Comparison of ENCODE assay signal across 1 cellular context in the genomic region with DNA sequence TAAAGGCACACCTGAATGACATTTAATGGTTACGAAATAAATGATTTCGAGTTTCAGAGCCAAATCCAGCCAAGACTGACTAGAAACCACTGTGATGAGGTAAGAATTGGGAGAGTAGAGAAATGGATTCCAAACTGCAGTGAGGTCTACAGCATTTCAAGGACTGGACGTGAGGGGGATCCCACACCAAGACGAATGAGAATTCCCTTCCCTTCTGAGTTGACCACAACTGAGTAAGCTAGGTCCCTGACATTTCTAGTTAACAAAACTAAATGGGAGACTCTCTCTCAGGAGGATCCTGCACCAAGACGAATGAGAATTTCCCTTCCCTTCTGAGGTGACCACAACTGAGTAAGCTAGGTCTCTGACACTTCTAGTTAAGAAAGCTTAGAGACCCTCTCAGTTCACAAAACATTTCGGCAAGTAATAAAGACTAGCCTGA.
TF ChIP-seq lines count a peak whose summit lies in the region.

No MANE protein-coding gene starts in this region.

TF ChIP-seq in IMR-90, 13 proteins besides CTCF, POLR2A, EP300 and RAD21 (continued from another document):
- TF ChIP-seq CHD1 (IDR thresholded peaks at IDR 0.05; ENCODE audit: low read depth, low read length) (no peak), CEBPB (IDR thresholded peaks at IDR 0.05; ENCODE audit: low read depth, low read length) (peak; percentile 74)
